In genomic region chr21:14632359-14632758, GRCh38 we compare ENCODE assay signal across 25 cellular contexts.
A peak's percentile ranks its signal among the peaks of the same experiment; 100 is the strongest.
DNase-seq lines count a peak whose midpoint lies in the region; ATAC-seq, FAIRE-seq and TF ChIP-seq lines count a peak whose summit lies in the region.
"Had no signal": no experiment of that assay in that cellular context is flagged by ENCODE, and none has a peak within 500 bp of the region (broad histone marks: within the 10 kb centered on the region; RNA-seq: fewer than 3 reads in every experiment).

No MANE protein-coding gene starts in this region.

- H3K27ac Mint-ChIP-seq in WTC11: no peak overlapping the region
- H3K27ac Mint-ChIP-seq: CD8-positive, alpha-beta memory T cell had no signal

- peaks cover 5% of the 10 kb centered on the region for H3K9me3 Mint-ChIP-seq in WTC11
- H3K9me3 Mint-ChIP-seq: CD4-positive, alpha-beta memory T cell; CD8-positive, alpha-beta memory T cell had no signal

- TF ChIP-seq CTCF in WTC11 (IDR thresholded peaks at IDR 0.05): no peak

- H3K27me3 Mint-ChIP-seq in WTC11 (ENCODE audit: low read depth): no peaks in the 10 kb centered on the region
- H3K27me3 Mint-ChIP-seq: CD4-positive, alpha-beta memory T cell; CD4-positive, CD25-positive, alpha-beta regulatory T cell had no signal

- no peak for DNase-seq in WTC11 (ENCODE audit: low spot score)
- no peak for DNase-seq in NCI-H446 treated with DMSO at 0.1 percent for 48 hours (lab: John Stamatoyannopoulos, UW)
- DNase-seq: 8988T; ACHN; BE2C; C1 segment of cervical spinal cord; CD4-positive, alpha-beta memory T cell; CD4-positive, CD25-positive, alpha-beta regulatory T cell; CD8-positive, alpha-beta memory T cell; COR-L47; DMS 273 treated with DMSO at 0.1 percent for 48 hours; DMS153; DMS53; DMS79; DND-41; EL; GDM1 had no signal

- ATAC-seq in WTC11 (no peak), HG03039 (IDR thresholded peaks at IDR 0.05; ENCODE audit: unreplicated experiment) (no peak), GM21360 (IDR thresholded peaks at IDR 0.05; ENCODE audit: unreplicated experiment) (no peak)
- ATAC-seq: GM12878 had no signal

- POLR2A ChIA-PET in WTC11 (lab: Charles Lee): no interaction called here

- 0 out of 2 replicates have a peak, but pooled peaks cover 2% of the 10 kb centered on the region for H3K36me3 Mint-ChIP-seq in WTC11
- H3K36me3 Mint-ChIP-seq: CD4-positive, alpha-beta memory T cell; CD4-positive, CD25-positive, alpha-beta regulatory T cell had no signal

- CTCF ChIA-PET in WTC11 (lab: Charles Lee): no interaction called here

- FAIRE-seq in colon (lab: Jason Lieb, UNC) (peak; percentile 24), endometrium (lab: Jason Lieb, UNC) (peak; percentile 48)
- FAIRE-seq: A204.1, GM18507 had no signal

- H3K4me1 Mint-ChIP-seq in WTC11: peaks cover 25% of the 10 kb centered on the region

- H3K4me3 Mint-ChIP-seq in WTC11: no peak overlapping the region
- H3K4me3 Mint-ChIP-seq: CD14-positive monocyte; CD8-positive, alpha-beta memory T cell had no signal

TF ChIP-seq in WTC11, 78 proteins besides CTCF, POLR2A, EP300 and RAD21:
- TF ChIP-seq JUN (CRISPR knock-in tag; IDR thresholded peaks at IDR 0.05) (no peak), HMGA2 (CRISPR knock-in tag; IDR thresholded peaks at IDR 0.05) (peak; percentile 37; the same call in 1 of the 2 replicates)
